In genomic region chr3:115359507-115359906, GRCh38 we compare ENCODE assay signal across 10 cellular contexts.
DNase-seq lines count a peak whose midpoint lies in the region; ATAC-seq, FAIRE-seq and TF ChIP-seq lines count a peak whose summit lies in the region.
"Had no signal": no experiment of that assay in that cellular context is flagged by ENCODE, and none has a peak within 500 bp of the region (broad histone marks: within the 10 kb centered on the region; RNA-seq: fewer than 3 reads in every experiment).

No MANE protein-coding gene starts in this region.

- no peak overlapping the region for H3K27ac ChIP-seq in neuronal stem cell (replicated peaks; ENCODE audit: low read length)
- H3K27ac ChIP-seq: HL-60, Peyer's patch, sigmoid colon had no signal

- no CpG with 5 or more reads among the region's 2 CpGs for WGBS in neuronal stem cell (ENCODE audit: extremely low coverage in 2 of 2, insufficient read length in 2 of 2, insufficient replicate concordance in 1 of 2), 2 donors

- H3K36me3 ChIP-seq in neuronal stem cell (replicated peaks in 1 of 2; ENCODE audit: control insufficient read depth in 2 of 2, insufficient read depth in 2 of 2, low read length in 2 of 2) = no peaks in the 10 kb centered on the region
- H3K36me3 ChIP-seq: Peyer's patch, sigmoid colon had no signal

- H3K4me2 ChIP-seq in neuronal stem cell (ENCODE audit: insufficient read depth, low read length, poor library complexity, severe bottlenecking) = no peak overlapping the region

- no peaks in the 10 kb centered on the region for H3K79me1 ChIP-seq in neuronal stem cell (ENCODE audit: low read depth, low read length)

- ATAC-seq in GM18873 (IDR thresholded peaks at IDR 0.05; ENCODE audit: low FRiP score, unreplicated experiment) = peak; percentile 81

- no peak overlapping the region for H2BK120ac ChIP-seq in neuronal stem cell (ENCODE audit: low read depth, low read length)

- H3K9me3 ChIP-seq in neuronal stem cell (replicated peaks in 1 of 2; ENCODE audit: control insufficient read depth in 2 of 2, insufficient read depth in 1 of 2, low read depth in 1 of 2, low read length in 2 of 2) = no peaks in the 10 kb centered on the region
- H3K9me3 ChIP-seq: Peyer's patch, sigmoid colon had no signal

- no peaks in the 10 kb centered on the region for H3K27me3 ChIP-seq in neuronal stem cell (ENCODE audit: control insufficient read depth in 3 of 3, insufficient read depth in 3 of 3, low read depth in 1 of 3, low read length in 3 of 3)
- H3K27me3 ChIP-seq: Peyer's patch, sigmoid colon had no signal

- no peak overlapping the region for H2AK5ac ChIP-seq in neuronal stem cell (ENCODE audit: low read depth, low read length)

- H2BK12ac ChIP-seq in neuronal stem cell (ENCODE audit: low read length) = no peak overlapping the region

- no peak overlapping the region for H3K23ac ChIP-seq in neuronal stem cell (ENCODE audit: low read depth, low read length, poor library complexity)

- H3K18ac ChIP-seq in neuronal stem cell (ENCODE audit: low read length) = no peak overlapping the region

- DNase-seq in H54 (ENCODE audit: insufficient read length, low spot score) (no peak), neuronal stem cell (ENCODE audit: low spot score) (no peak), HCEC 1CT (no peak)
- DNase-seq in Jurkat, Clone E6-1 (ENCODE audit: low read depth, low spot score) = peak; percentile 22
- no peak for DNase-seq in activated naive CD4-positive, alpha-beta T cell treated with Interleukin-2 at 50 U/mL for 16 hours
- no peak for DNase-seq in activated CD4-positive, alpha-beta T cell treated with anti-CD3 and anti-CD28 coated beads for 1 hour
- DNase-seq: Peyer's patch, sigmoid colon had no signal

- H3K9ac ChIP-seq in neuronal stem cell (ENCODE audit: low read depth, low read length, poor library complexity) = no peak overlapping the region

- no peaks in the 10 kb centered on the region for H3K4me1 ChIP-seq in neuronal stem cell (ENCODE audit: control insufficient read depth in 2 of 2, insufficient read depth in 1 of 2, low read depth in 1 of 2, low read length in 2 of 2)
- H3K4me1 ChIP-seq: Peyer's patch, sigmoid colon had no signal

- H4K91ac ChIP-seq in neuronal stem cell (ENCODE audit: low read depth, low read length, poor library complexity) = no peak overlapping the region

- H2AFZ ChIP-seq in neuronal stem cell (ENCODE audit: low read length) = peak overlapping the region; percentile 64

- no peak overlapping the region for H3K4me3 ChIP-seq in Jurkat, Clone E6-1 (ENCODE audit: low read length)
- no peak overlapping the region for H3K4me3 ChIP-seq in neuronal stem cell (ENCODE audit: low read length in 2 of 2)
- H3K4me3 ChIP-seq: Peyer's patch, sigmoid colon had no signal

- no peak overlapping the region for H2BK15ac ChIP-seq in neuronal stem cell (ENCODE audit: low read length)

- FAIRE-seq in H54 (lab: Jason Lieb, UNC) = peak; percentile 83

- TF ChIP-seq POLR2A in H54 (IDR thresholded peaks at IDR 0.05; ENCODE audit: low read depth, low read length) = no peak

- H3K14ac ChIP-seq in neuronal stem cell (ENCODE audit: low read length) = no peak overlapping the region

- no peak overlapping the region for H4K8ac ChIP-seq in neuronal stem cell (ENCODE audit: low read depth, low read length)

- no peak overlapping the region for H2BK5ac ChIP-seq in neuronal stem cell (ENCODE audit: low read length)

- no peak overlapping the region for H3K4ac ChIP-seq in neuronal stem cell (ENCODE audit: low read length)
